13 cellular contexts compared by ENCODE assay signal in the genomic region with DNA sequence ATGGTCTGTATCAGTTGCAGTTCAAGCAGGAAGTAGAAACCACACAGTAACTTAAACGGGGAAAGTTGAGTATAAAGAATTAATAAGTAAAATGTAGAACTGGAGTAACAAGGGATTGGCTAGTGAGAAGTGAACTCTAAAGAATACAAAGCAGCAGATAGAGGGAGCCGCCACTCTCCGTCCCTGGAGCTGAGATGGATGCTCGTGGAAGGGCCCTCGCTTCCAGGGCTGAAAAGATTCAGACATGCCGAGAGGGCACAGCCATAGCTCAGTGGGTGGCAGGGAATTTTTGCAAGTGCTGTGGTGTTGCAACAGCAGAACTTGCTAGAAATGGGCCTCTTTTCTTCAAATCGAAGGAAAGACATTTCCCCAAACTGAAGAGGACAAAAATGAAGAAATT.
DNase-seq lines count a peak whose midpoint lies in the region; ATAC-seq lines count a peak whose summit lies in the region.
"Had no signal": no experiment of that assay in that cellular context is flagged by ENCODE, and none has a peak within 500 bp of the region (broad histone marks: within the 10 kb centered on the region; RNA-seq: fewer than 3 reads in every experiment).

No MANE protein-coding gene starts in this region.

- DNase-seq in D341Med (ENCODE audit: low spot score) = peak; percentile 43
- DNase-seq in NOMO-1 treated with DMSO at 0.1 percent for 48 hours (lab: John Stamatoyannopoulos, UW; ENCODE audit: unreplicated experiment) = peak; percentile 61
- DNase-seq in fibroblast of gingiva (ENCODE audit: low read depth) = peak; percentile 63
- DNase-seq in NCI-H128 (lab: John Stamatoyannopoulos, UW; ENCODE audit: unreplicated experiment) = no peak
- no peak for DNase-seq in stimulated activated CD4-positive, alpha-beta T cell treated with anti-CD3 and anti-CD28 coated beads, Interleukin-4, amount 100 ng/mL, for 24 hours
- DNase-seq: activated T-cell treated with anti-CD3 and anti-CD28 coated beads, Interleukin-2, amount 50 U/mL, for 48 hours; body of pancreas; Caco-2; kidney; stimulated activated CD4-positive, alpha-beta T cell treated with anti-CD3 and anti-CD28 coated beads, Interleukin-15, amount 100 ng/mL, for 24 hours had no signal

- H3K27me3 ChIP-seq in rectal smooth muscle tissue (ENCODE audit: control insufficient read depth, insufficient read depth, low read length) = no peaks in the 10 kb centered on the region
- H3K27me3 ChIP-seq: body of pancreas had no signal

- H3K9ac ChIP-seq in rectal smooth muscle tissue (ENCODE audit: low read length) = no peak overlapping the region

- H3K4me3 ChIP-seq in rectal smooth muscle tissue (ENCODE audit: low read length) = no peak overlapping the region
- H3K4me3 ChIP-seq: body of pancreas had no signal

- ATAC-seq in HG02588 (IDR thresholded peaks at IDR 0.05; ENCODE audit: unreplicated experiment) = no peak
- no peak for ATAC-seq in GM18498 (IDR thresholded peaks at IDR 0.05; ENCODE audit: unreplicated experiment)
- ATAC-seq: body of pancreas had no signal

- H3K27ac ChIP-seq in rectal smooth muscle tissue (ENCODE audit: low read depth, low read length) = peak overlapping the region; percentile 75
- H3K27ac ChIP-seq: body of pancreas had no signal

- H3K36me3 ChIP-seq in rectal smooth muscle tissue (ENCODE audit: control insufficient read depth, insufficient read depth, low read length) = no peaks in the 10 kb centered on the region

- H3K4me1 ChIP-seq in rectal smooth muscle tissue (ENCODE audit: control insufficient read depth, insufficient read depth, low read length) = peaks cover 32% of the 10 kb centered on the region
- H3K4me1 ChIP-seq: body of pancreas had no signal

Comparison
In these comparisons a context has a peak if more than half of its experiments do, and no peak if none do; other contexts are left out.
1. DNase-seq: peak in D341Med (single experiment), NOMO-1 treated with DMSO at 0.1 percent for 48 hours (single experiment) and fibroblast of gingiva (single experiment); none in NCI-H128 (single experiment) and stimulated activated CD4-positive, alpha-beta T cell treated with anti-CD3 and anti-CD28 coated beads, Interleukin-4, amount 100 ng/mL, for 24 hours (single experiment).